ENCODE assay signal across 19 cellular contexts in genomic region chr20:57008217-57008616, GRCh38.
DNase-seq lines count a peak whose midpoint lies in the region; ATAC-seq and TF ChIP-seq lines count a peak whose summit lies in the region.
"Had no signal": no experiment of that assay in that cellular context is flagged by ENCODE, and none has a peak within 500 bp of the region (broad histone marks: within the 10 kb centered on the region; RNA-seq: fewer than 3 reads in every experiment).

No MANE protein-coding gene starts in this region.

- no peak overlapping the region for H3K9ac ChIP-seq in PC-3 (ENCODE audit: low read length)

- no peak overlapping the region for H3K4me3 Mint-ChIP-seq in progenitor cell of endocrine pancreas (ENCODE audit: low read depth)
- no peak overlapping the region for H3K4me3 Mint-ChIP-seq in CD4-positive, alpha-beta memory T cell
- H3K4me3 Mint-ChIP-seq: activated CD4-positive, alpha-beta T cell treated with anti-CD3 and anti-CD28 coated beads for 36 hours; activated CD8-positive, alpha-beta memory T cell treated with anti-CD3 and anti-CD28 coated beads, Interleukin-2, amount 10 ng/mL, durations not matched to agents 7 days and 5 days; naive thymus-derived CD4-positive, alpha-beta T cell had no signal

- H3K36me3 Mint-ChIP-seq in progenitor cell of endocrine pancreas (ENCODE audit: insufficient read depth), result no peaks in the 10 kb centered on the region
- no peaks in the 10 kb centered on the region for H3K36me3 Mint-ChIP-seq in CD4-positive, alpha-beta memory T cell
- H3K36me3 Mint-ChIP-seq: activated CD8-positive, alpha-beta memory T cell treated with anti-CD3 and anti-CD28 coated beads, Interleukin-2, amount 10 ng/mL, durations not matched to agents 7 days and 5 days had no signal

- no peaks in the 10 kb centered on the region for H3F3A ChIP-seq in PC-3 (ENCODE audit: low read length, unreplicated experiment)

- peak overlapping the region; percentile 62 for H3K27ac Mint-ChIP-seq in progenitor cell of endocrine pancreas
- H3K27ac Mint-ChIP-seq in CD4-positive, alpha-beta memory T cell, result no peak overlapping the region
- H3K27ac Mint-ChIP-seq: activated CD4-positive, alpha-beta T cell treated with anti-CD3 and anti-CD28 coated beads for 36 hours; activated CD8-positive, alpha-beta memory T cell treated with anti-CD3 and anti-CD28 coated beads, Interleukin-2, amount 10 ng/mL, durations not matched to agents 7 days and 5 days; activated T-helper 2 cell treated with anti-CD3 and anti-CD28 coated beads, Interferon-gamma antibody, Interleukin-2, Interleukin-4, amounts not matched to agents 10 μg/mL and 5 μg/mL and 100 μg/mL, durations not matched to agents 14 hours and 24 hours and 36 hours; naive thymus-derived CD4-positive, alpha-beta T cell had no signal

- H3K4me2 ChIP-seq in PC-3 (ENCODE audit: low read length), result peak overlapping the region; percentile 73
- no peak overlapping the region for H3K4me2 ChIP-seq in OCI-LY7 (ENCODE audit: low read length)

- intact Hi-C loops in PC-3 (cut with micrococcal nuclease) (no loop called here), OCI-LY7 (cut with micrococcal nuclease; ENCODE audit: unreplicated experiment) (no loop called here)
- intact Hi-C loops in CD4-positive, alpha-beta memory T cell (cut with micrococcal nuclease), result no loop called here

- H3K4me1 ChIP-seq in PC-3 (ENCODE audit: insufficient read depth, low read length) (peaks cover 24% of the 10 kb centered on the region), OCI-LY7 (ENCODE audit: insufficient read depth, low read length, poor library complexity, severe bottlenecking) (peaks cover 15% of the 10 kb centered on the region)
- H3K4me1 ChIP-seq in CD4-positive, alpha-beta memory T cell (ENCODE audit: insufficient read depth, low read length), result no peaks in the 10 kb centered on the region
- H3K4me1 ChIP-seq: adrenal gland had no signal

- H2AFZ ChIP-seq in PC-3 (ENCODE audit: low read length) (no peak overlapping the region), OCI-LY7 (ENCODE audit: low read length) (no peak overlapping the region)

- no peaks in the 10 kb centered on the region for H3K9me3 Mint-ChIP-seq in progenitor cell of endocrine pancreas (ENCODE audit: low read depth)
- peaks cover 0 to 7% (median 0%) of the 10 kb centered on the region in 8 donors for H3K9me3 Mint-ChIP-seq in CD4-positive, alpha-beta memory T cell
- H3K9me3 Mint-ChIP-seq: activated T-helper 2 cell treated with anti-CD3 and anti-CD28 coated beads, Interferon-gamma antibody, Interleukin-2, Interleukin-4, amounts not matched to agents 10 μg/mL and 5 μg/mL and 100 μg/mL, durations not matched to agents 14 hours and 24 hours and 36 hours had no signal

- POLR2A ChIA-PET in PC-3 (lab: Charles Lee; ENCODE audit: unreplicated experiment) (no interaction called here), OCI-LY7 (lab: Charles Lee) (interaction anchor here (0.6 kb wide), 1 partner anchor 67 kb away, joined by 4 read pairs; no protein-coding TSS in a partner anchor)
- POLR2A ChIA-PET in CD4-positive, alpha-beta memory T cell (lab: Charles Lee; ENCODE audit: partially characterized antibody), result no interaction called here

- TF ChIP-seq CTCF in PC-3 (conservative IDR thresholded peaks at IDR 0.05; ENCODE audit: low read depth, low read length), result no peak
- no peak for TF ChIP-seq CTCF in progenitor cell of endocrine pancreas (IDR thresholded peaks at IDR 0.05; ENCODE audit: unreplicated experiment)
- TF ChIP-seq CTCF in OCI-LY7 (conservative IDR thresholded peaks at IDR 0.05; ENCODE audit: low read length), result no peak

- H3K79me2 ChIP-seq in PC-3 (ENCODE audit: low read length), result no peaks in the 10 kb centered on the region
- H3K79me2 ChIP-seq in OCI-LY7 (ENCODE audit: insufficient read depth, low read depth, low read length), result no peaks in the 10 kb centered on the region

- H3K4me3 ChIP-seq in PC-3 (ENCODE audit: low read length), result no peak overlapping the region
- H3K4me3 ChIP-seq in CD4-positive, alpha-beta memory T cell (ENCODE audit: low read length in 2 of 2), result no peak overlapping the region
- no peak overlapping the region for H3K4me3 ChIP-seq in OCI-LY7 (ENCODE audit: low read depth, low read length, poor library complexity, severe bottlenecking)
- H3K4me3 ChIP-seq: adrenal gland, esophagus squamous epithelium had no signal

- DNase-seq in Daoy (ENCODE audit: low read depth), result peak; percentile 68
- DNase-seq in PC-3, result peak; percentile 76
- peak; percentile 7 for DNase-seq in glomerular visceral epithelial cell (ENCODE audit: extremely low spot score)
- no peak for DNase-seq in progenitor cell of endocrine pancreas (ENCODE audit: low spot score, unreplicated experiment)
- no peak for DNase-seq in CD4-positive, alpha-beta memory T cell
- no peak for DNase-seq in OCI-LY7 (ENCODE audit: low spot score)
- DNase-seq in T-helper 1 cell, result no peak
- DNase-seq: activated CD4-positive, alpha-beta T cell treated with anti-CD3 and anti-CD28 coated beads for 36 hours; activated CD8-positive, alpha-beta memory T cell treated with anti-CD3 and anti-CD28 coated beads, Interleukin-2, amount 10 ng/mL, durations not matched to agents 7 days and 5 days; adrenal gland; esophagus squamous epithelium; KG1; naive thymus-derived CD4-positive, alpha-beta T cell; NCI-H1092; NCI-H2107; NCI-H526; stimulated activated CD4-positive, alpha-beta T cell treated with anti-CD3 and anti-CD28 coated beads, Interleukin-4, amount 100 ng/mL, for 4 hours had no signal

- H3K9me2 ChIP-seq in PC-3 (replicated peaks; ENCODE audit: low read length) (no peaks in the 10 kb centered on the region), OCI-LY7 (ENCODE audit: insufficient read depth, low read length) (no peaks in the 10 kb centered on the region)

- H3K4me1 Mint-ChIP-seq in progenitor cell of endocrine pancreas (ENCODE audit: low read depth), result peaks cover 17% of the 10 kb centered on the region
- H3K4me1 Mint-ChIP-seq in CD4-positive, alpha-beta memory T cell, result no peaks in the 10 kb centered on the region
- H3K4me1 Mint-ChIP-seq: activated CD8-positive, alpha-beta memory T cell treated with anti-CD3 and anti-CD28 coated beads, Interleukin-2, amount 10 ng/mL, durations not matched to agents 7 days and 5 days; naive thymus-derived CD4-positive, alpha-beta T cell had no signal

- CTCF ChIA-PET in PC-3 (lab: Charles Lee), result no interaction called here
- CTCF ChIA-PET in CD4-positive, alpha-beta memory T cell (lab: Charles Lee; ENCODE audit: partially characterized antibody), result no interaction called here
- CTCF ChIA-PET in OCI-LY7 (lab: Charles Lee; ENCODE audit: unreplicated experiment), result no interaction called here

- H3K27me3 Mint-ChIP-seq in progenitor cell of endocrine pancreas, result peaks cover 33% of the 10 kb centered on the region
- H3K27me3 Mint-ChIP-seq in CD4-positive, alpha-beta memory T cell, result peaks cover 18% of the 10 kb centered on the region in 2 donors

- H3K27me3 ChIP-seq in PC-3 (ENCODE audit: low read length), result no peaks in the 10 kb centered on the region
- H3K27me3 ChIP-seq in CD4-positive, alpha-beta memory T cell (ENCODE audit: insufficient read depth, low read length), result no peaks in the 10 kb centered on the region

- no TSS peak for BruUV-seq in PC-3 (replicated peaks; lab: Mats Ljungman, UMichigan)
- BruUV-seq in OCI-LY7 (replicated peaks; lab: Mats Ljungman, UMichigan), result no TSS peak

- H3K36me3 ChIP-seq in PC-3 (ENCODE audit: low read depth, low read length) (no peaks in the 10 kb centered on the region), OCI-LY7 (ENCODE audit: insufficient read depth, low read length) (no peaks in the 10 kb centered on the region)
- no peaks in the 10 kb centered on the region for H3K36me3 ChIP-seq in CD4-positive, alpha-beta memory T cell (ENCODE audit: insufficient read depth, low read length)
- H3K36me3 ChIP-seq: adrenal gland, esophagus squamous epithelium had no signal

- H3K9me3 ChIP-seq in PC-3 (ENCODE audit: low read length) (no peaks in the 10 kb centered on the region), OCI-LY7 (ENCODE audit: low read length) (no peaks in the 10 kb centered on the region)
- H3K9me3 ChIP-seq in CD4-positive, alpha-beta memory T cell (ENCODE audit: control insufficient read depth in 1 of 2, low read length in 2 of 2), result no peaks in the 10 kb centered on the region
- H3K9me3 ChIP-seq: adrenal gland, esophagus squamous epithelium had no signal

- H4K20me1 ChIP-seq in PC-3 (ENCODE audit: low read length) (no peaks in the 10 kb centered on the region), OCI-LY7 (ENCODE audit: insufficient read depth, low read length) (no peaks in the 10 kb centered on the region)

- H3K27ac ChIP-seq in PC-3 (ENCODE audit: low read length) (peak overlapping the region; percentile 53), OCI-LY7 (ENCODE audit: low read depth, low read length, poor library complexity, severe bottlenecking) (no peak overlapping the region)
- no peak overlapping the region for H3K27ac ChIP-seq in CD4-positive, alpha-beta memory T cell (ENCODE audit: low read depth, low read length)
- H3K27ac ChIP-seq: adrenal gland, esophagus squamous epithelium had no signal

- ATAC-seq in PC-3, result peak; percentile 40; the same call in 1 of the 2 replicates
- no peak for ATAC-seq in GM18520 (IDR thresholded peaks at IDR 0.05; ENCODE audit: unreplicated experiment)
- ATAC-seq: activated CD4-positive, alpha-beta T cell treated with anti-CD3 and anti-CD28 coated beads for 36 hours; activated CD8-positive, alpha-beta memory T cell treated with anti-CD3 and anti-CD28 coated beads, Interleukin-2, amount 10 ng/mL, durations not matched to agents 7 days and 5 days; naive thymus-derived CD4-positive, alpha-beta T cell had no signal

Comparison
In these comparisons a context has a peak if more than half of its experiments do, and no peak if none do; other contexts are left out.
1. DNase-seq: peak in Daoy (single experiment), PC-3 (single experiment) and glomerular visceral epithelial cell (single experiment); none in progenitor cell of endocrine pancreas (single experiment), CD4-positive, alpha-beta memory T cell (0 of 5), OCI-LY7 (single experiment) and T-helper 1 cell (0 of 5).